ENCODE assay signal across 11 cellular contexts in the genomic region with DNA sequence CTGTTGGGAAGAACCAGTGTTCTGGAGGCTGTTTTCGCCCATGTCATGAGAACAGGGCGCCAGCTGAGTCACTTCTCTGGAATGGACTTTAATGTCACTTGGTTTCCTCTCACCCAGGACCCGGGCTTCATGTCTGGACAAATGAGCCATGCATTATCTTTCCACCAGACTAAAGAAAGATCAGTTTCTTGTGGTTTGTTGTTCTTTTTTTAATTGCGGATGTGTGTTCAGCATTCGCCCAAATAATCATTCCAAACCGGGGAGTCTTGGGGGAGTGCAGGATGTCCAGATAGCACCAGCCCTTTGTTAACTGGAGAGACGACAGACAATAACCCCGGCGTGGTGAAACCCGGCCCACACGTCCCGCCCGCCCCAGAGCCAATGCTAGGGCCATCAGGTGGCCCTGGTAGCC.
DNase-seq lines count a peak whose midpoint lies in the region; ATAC-seq and TF ChIP-seq lines count a peak whose summit lies in the region.
"Had no signal": no experiment of that assay in that cellular context is flagged by ENCODE, and none has a peak within 500 bp of the region (broad histone marks: within the 10 kb centered on the region; RNA-seq: fewer than 3 reads in every experiment).

No MANE protein-coding gene starts in this region.

- POLR2A ChIA-PET in CD4-positive, alpha-beta T cell (lab: Charles Lee) = no interaction called here

- peaks cover 0 to 20% (median 0%) of the 10 kb centered on the region in 4 donors for H3K4me1 ChIP-seq in Peyer's patch
- H3K4me1 ChIP-seq in transverse colon = peaks cover 5 to 51% (median 33%) of the 10 kb centered on the region in 4 donors

- H3K4me3 ChIP-seq in Peyer's patch (no peak overlapping the region), transverse colon (no peak overlapping the region)

- no peaks in the 10 kb centered on the region for H3K36me3 Mint-ChIP-seq in CD4-positive, alpha-beta T cell (ENCODE audit: low read depth)
- H3K36me3 Mint-ChIP-seq: IgD-negative memory B cell had no signal

- no peaks in the 10 kb centered on the region for H3K9me3 Mint-ChIP-seq in CD4-positive, alpha-beta T cell
- H3K9me3 Mint-ChIP-seq: activated T-cell treated with anti-CD3 and anti-CD28 coated beads, Interleukin-2, amount 50 U/mL, for 24 hours; IgD-negative memory B cell had no signal

- TF ChIP-seq EP300 in transverse colon (IDR thresholded peaks at IDR 0.05; ENCODE audit: low read depth) = no peak

- CTCF ChIA-PET in CD4-positive, alpha-beta T cell (lab: Charles Lee) = no interaction called here

- H3K27me3 ChIP-seq in Peyer's patch (no peaks in the 10 kb centered on the region), transverse colon (no peaks in the 10 kb centered on the region)
- H3K27me3 ChIP-seq in CD4-positive, alpha-beta T cell (ENCODE audit: control insufficient read depth, insufficient read depth, low read length) = peaks cover 35% of the 10 kb centered on the region

- TF ChIP-seq CTCF in Peyer's patch (IDR thresholded peaks at IDR 0.05) (no peak), transverse colon (IDR thresholded peaks at IDR 0.05) (no peak)
- no peak for TF ChIP-seq CTCF in CD4-positive, alpha-beta T cell (IDR thresholded peaks at IDR 0.05)

- peak overlapping the region; percentile 27 to 89 (median 56) for H3K27ac ChIP-seq in Peyer's patch
- H3K27ac ChIP-seq in transverse colon = peak overlapping the region; percentile 79 to 89 (median 84)
- H3K27ac ChIP-seq in CD4-positive, alpha-beta T cell (ENCODE audit: low read depth, low read length) = no peak overlapping the region

- H3K36me3 ChIP-seq in Peyer's patch = no peaks in the 10 kb centered on the region
- H3K36me3 ChIP-seq in transverse colon = no peaks in the 10 kb centered on the region

- DNase-seq in Peyer's patch = no peak
- DNase-seq in dermis blood vessel endothelial cell = peak; percentile 95
- peak; percentile 78 to 95 for DNase-seq in lung microvascular endothelial cell (ENCODE audit: low read depth in 2 of 2)
- DNase-seq in transverse colon = no peak
- no peak for DNase-seq in C1 segment of cervical spinal cord (lab: John Stamatoyannopoulos, UW)
- no peak for DNase-seq in CD4-positive, alpha-beta T cell
- DNase-seq in activated gamma-delta T cell treated with Interleukin-2 at 50 U/mL for 16 hours = no peak
- DNase-seq: activated T-cell treated with anti-CD3 and anti-CD28 coated beads, Interleukin-2, amount 50 U/mL, for 24 hours; NCI-H510A treated with DMSO at 0.1 percent for 48 hours had no signal

- H3K27ac Mint-ChIP-seq in CD4-positive, alpha-beta T cell = no peak overlapping the region
- H3K27ac Mint-ChIP-seq: activated T-cell treated with anti-CD3 and anti-CD28 coated beads, Interleukin-2, amount 50 U/mL, for 24 hours; IgD-negative memory B cell had no signal

- H3K27me3 Mint-ChIP-seq in CD4-positive, alpha-beta T cell = peaks cover 85% of the 10 kb centered on the region

- no peak overlapping the region for H3K4me3 Mint-ChIP-seq in CD4-positive, alpha-beta T cell
- H3K4me3 Mint-ChIP-seq: activated T-cell treated with anti-CD3 and anti-CD28 coated beads, Interleukin-2, amount 50 U/mL, for 24 hours; IgD-negative memory B cell had no signal

- ATAC-seq in CD4-positive, alpha-beta T cell (ENCODE audit: poor library complexity) = no peak
- no peak for ATAC-seq in GM21528 (IDR thresholded peaks at IDR 0.05; ENCODE audit: low FRiP score, unreplicated experiment)

- no peak for TF ChIP-seq POLR2A in Peyer's patch (IDR thresholded peaks at IDR 0.05)
- no peak for TF ChIP-seq POLR2A in transverse colon (IDR thresholded peaks at IDR 0.05)

- in situ Hi-C loops in transverse colon (cut with MboI; ENCODE audit: low pct_ligation_motif_present in 1 of 4, low pct_unique_long_range_greater_than_20kb in 1 of 4, low sequenced_read_pairs in 3 of 4) = loop anchor here in 3 of 4 donors (10.0 to 25.0 kb wide), 4 partner anchors 172 to 1447 kb away; no protein-coding TSS in a partner anchor

- intact Hi-C loops in transverse colon (cut with DNase I; ENCODE audit: low total_unique reads) = no loop called here
- intact Hi-C loops in CD4-positive, alpha-beta T cell (cut with DNase I, micrococcal nuclease) = no loop called here

- WGBS in transverse colon (ENCODE audit: low coverage in 1 of 2), 2 donors = 78% methylated on average over 13 of the region's 13 CpGs; no CpG with 5 or more reads in 1 of the 2 donors

- H3K4me1 Mint-ChIP-seq in CD4-positive, alpha-beta T cell (ENCODE audit: low read depth) = no peaks in the 10 kb centered on the region

- H3K9me3 ChIP-seq in Peyer's patch (no peaks in the 10 kb centered on the region), transverse colon (no peaks in the 10 kb centered on the region)
- H3K9me3 ChIP-seq in CD4-positive, alpha-beta T cell (ENCODE audit: control insufficient read depth, low read length) = no peaks in the 10 kb centered on the region

Comparison
In these comparisons a context has a peak if more than half of its experiments do, and no peak if none do; other contexts are left out.
1. DNase-seq: peak in dermis blood vessel endothelial cell (single experiment) and lung microvascular endothelial cell (2 of 2); none in Peyer's patch (0 of 3), transverse colon (single experiment), C1 segment of cervical spinal cord (0 of 14), CD4-positive, alpha-beta T cell (0 of 10) and activated gamma-delta T cell treated with Interleukin-2 at 50 U/mL for 16 hours (single experiment).